Comparison of ENCODE assay signal across 1 cellular context in the genomic region with DNA sequence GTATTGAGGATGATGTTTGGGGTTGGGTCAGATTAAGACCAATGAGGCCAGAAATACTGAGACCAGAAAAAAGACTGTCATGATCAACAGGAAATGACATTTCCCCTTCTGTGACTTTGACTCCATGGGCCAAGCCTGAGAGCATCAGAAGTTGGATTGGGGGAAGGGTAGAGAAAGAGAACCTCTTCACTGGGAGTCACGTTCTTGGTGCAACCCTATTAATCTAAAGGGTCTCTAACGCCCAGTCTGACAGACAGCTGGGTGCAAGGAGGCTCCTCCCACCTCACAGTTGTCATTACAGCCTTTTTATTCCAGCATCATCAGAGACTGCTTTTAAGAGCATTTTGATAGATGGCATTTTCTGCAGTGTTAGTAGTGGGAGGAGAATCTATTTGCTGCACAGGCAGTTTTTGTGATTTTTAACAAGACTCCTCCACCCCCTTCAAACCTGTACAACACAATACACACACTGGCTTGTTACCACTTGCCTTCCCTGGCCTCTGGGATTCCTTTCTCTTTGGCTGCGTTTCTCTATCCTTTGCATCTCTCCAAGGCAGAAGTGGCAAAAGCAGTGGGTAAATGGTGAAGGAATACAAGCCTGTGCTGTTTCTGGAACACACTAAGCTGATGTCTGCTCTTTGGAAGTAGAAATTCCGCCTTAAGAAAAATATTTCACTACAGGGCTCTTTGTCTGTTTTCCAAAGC.
TF ChIP-seq lines count a peak whose summit lies in the region.

No MANE protein-coding gene starts in this region.

TF ChIP-seq in HEK293, 187 proteins besides CTCF, POLR2A, EP300 and RAD21 (continued from another document):
- TF ChIP-seq, protein P1, sequence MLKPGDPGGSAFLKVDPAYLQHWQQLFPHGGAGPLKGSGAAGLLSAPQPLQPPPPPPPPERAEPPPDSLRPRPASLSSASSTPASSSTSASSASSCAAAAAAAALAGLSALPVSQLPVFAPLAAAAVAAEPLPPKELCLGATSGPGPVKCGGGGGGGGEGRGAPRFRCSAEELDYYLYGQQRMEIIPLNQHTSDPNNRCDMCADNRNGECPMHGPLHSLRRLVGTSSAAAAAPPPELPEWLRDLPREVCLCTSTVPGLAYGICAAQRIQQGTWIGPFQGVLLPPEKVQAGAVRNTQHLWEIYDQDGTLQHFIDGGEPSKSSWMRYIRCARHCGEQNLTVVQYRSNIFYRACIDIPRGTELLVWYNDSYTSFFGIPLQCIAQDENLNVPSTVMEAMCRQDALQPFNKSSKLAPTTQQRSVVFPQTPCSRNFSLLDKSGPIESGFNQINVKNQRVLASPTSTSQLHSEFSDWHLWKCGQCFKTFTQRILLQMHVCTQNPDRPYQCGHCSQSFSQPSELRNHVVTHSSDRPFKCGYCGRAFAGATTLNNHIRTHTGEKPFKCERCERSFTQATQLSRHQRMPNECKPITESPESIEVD (tag by site-specific recombination; IDR thresholded peaks at IDR 0.05), result peak; percentile 34; the same call in 1 of the 2 replicates
- TF ChIP-seq, protein P2, sequence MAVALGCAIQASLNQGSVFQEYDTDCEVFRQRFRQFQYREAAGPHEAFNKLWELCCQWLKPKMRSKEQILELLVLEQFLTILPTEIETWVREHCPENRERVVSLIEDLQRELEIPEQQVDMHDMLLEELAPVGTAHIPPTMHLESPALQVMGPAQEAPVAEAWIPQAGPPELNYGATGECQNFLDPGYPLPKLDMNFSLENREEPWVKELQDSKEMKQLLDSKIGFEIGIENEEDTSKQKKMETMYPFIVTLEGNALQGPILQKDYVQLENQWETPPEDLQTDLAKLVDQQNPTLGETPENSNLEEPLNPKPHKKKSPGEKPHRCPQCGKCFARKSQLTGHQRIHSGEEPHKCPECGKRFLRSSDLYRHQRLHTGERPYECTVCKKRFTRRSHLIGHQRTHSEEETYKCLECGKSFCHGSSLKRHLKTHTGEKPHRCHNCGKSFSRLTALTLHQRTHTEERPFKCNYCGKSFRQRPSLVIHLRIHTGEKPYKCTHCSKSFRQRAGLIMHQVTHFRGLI (tag by site-specific recombination; IDR thresholded peaks at IDR 0.05), result no peak
- TF ChIP-seq ZNF561 (tag by site-specific recombination; IDR thresholded peaks at IDR 0.05; ENCODE audit: borderline replicate concordance), result no peak
